In the genomic region with DNA sequence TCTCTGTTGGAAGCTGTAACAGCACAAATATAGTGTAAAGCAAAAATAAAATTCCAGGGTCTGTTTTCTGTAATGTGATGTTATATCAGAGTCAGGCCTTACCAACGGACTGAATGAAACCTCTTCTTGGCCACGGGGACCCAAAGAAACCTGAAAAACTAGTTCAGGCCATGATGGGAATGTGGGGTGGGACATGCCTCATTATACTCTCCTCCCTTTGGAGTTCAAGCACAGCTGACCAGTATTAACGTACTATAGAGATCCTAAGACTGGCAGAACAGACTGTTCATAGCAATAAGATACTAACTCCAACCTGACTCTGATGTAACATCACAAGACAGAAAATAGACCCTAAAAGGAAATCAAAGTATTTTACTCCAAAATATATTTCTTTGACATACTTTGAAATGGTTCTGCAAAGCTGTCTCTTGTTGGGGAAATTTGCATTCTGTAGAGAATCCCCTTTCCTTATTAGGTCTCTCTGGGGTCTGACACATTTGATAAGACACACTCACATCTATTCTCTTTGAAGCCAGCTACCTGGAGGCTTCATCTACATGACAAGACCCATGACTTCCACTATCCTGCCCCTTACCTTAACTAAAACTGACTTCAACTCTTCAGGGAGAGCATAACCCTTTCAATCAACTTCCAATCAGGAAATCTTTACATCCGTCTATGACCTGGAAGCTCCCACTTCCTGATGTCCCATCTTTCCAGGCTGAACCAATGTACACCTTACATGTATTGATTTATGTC, we compare ENCODE assay signal across 25 cellular contexts.
"Had no signal": no experiment of that assay in that cellular context is flagged by ENCODE, and none has a peak within 500 bp of the region (broad histone marks: within the 10 kb centered on the region; RNA-seq: fewer than 3 reads in every experiment).

No MANE protein-coding gene starts in this region.

- H3K36me3 ChIP-seq: esophagus squamous epithelium, heart right ventricle, ovary, right lobe of liver, tibial nerve, uterus, WERI-Rb-1 had no signal

- H3K36me3 Mint-ChIP-seq: activated naive CD4-positive, alpha-beta T cell treated with anti-CD3 and anti-CD28 coated beads, Interleukin-2, amount 50 U/mL, for 24 hours; mesothelial cell of epicardium; naive B cell had no signal

- H3K4me1 Mint-ChIP-seq: activated CD4-positive, alpha-beta T cell treated with anti-CD3 and anti-CD28 coated beads, Interleukin-2, amount 10 ng/mL, durations not matched to agents 7 days and 5 days; activated naive CD4-positive, alpha-beta T cell treated with anti-CD3 and anti-CD28 coated beads, Interleukin-2, amount 50 U/mL, for 24 hours; central memory CD8-positive, alpha-beta T cell; naive B cell had no signal

- H3K27ac ChIP-seq: epithelial cell of prostate, esophagus squamous epithelium, heart right ventricle, ovary, right lobe of liver, tibial nerve, uterus, WERI-Rb-1 had no signal

- H3K4me3 ChIP-seq: esophagus squamous epithelium, heart right ventricle, ovary, right lobe of liver, tibial nerve, uterus had no signal

- H3K4me1 ChIP-seq: esophagus squamous epithelium, heart right ventricle, right lobe of liver, tibial nerve, uterus had no signal

- DNase-seq: activated CD4-positive, alpha-beta T cell treated with anti-CD3 and anti-CD28 coated beads, Interleukin-2, amount 10 ng/mL, durations not matched to agents 7 days and 5 days; activated CD4-positive, CD25-positive, alpha-beta regulatory T cell treated with anti-CD3 and anti-CD28 coated beads, Interleukin-2, amount 50 U/mL, for 72 hours; activated CD8-positive, alpha-beta T cell treated with anti-CD3 and anti-CD28 coated beads for 36 hours; activated T-cell treated with anti-CD3 and anti-CD28 coated beads, Interleukin-2, amount 50 U/mL, for 48 hours; esophagus squamous epithelium; foreskin melanocyte; heart right ventricle; islet precursor cell; mammary epithelial cell; naive B cell; ovary; right lobe of liver; stimulated activated CD4-positive, alpha-beta T cell treated with anti-CD3 and anti-CD28 coated beads, Interleukin-2, amount 100 ng/mL, for 48 hours; stimulated activated naive CD4-positive, alpha-beta T cell treated with Interleukin-2 at 50 U/mL for 16 hours; T1000; uterus; WERI-Rb-1 had no signal

- H3K27me3 ChIP-seq: esophagus squamous epithelium, heart right ventricle, ovary, right lobe of liver, tibial nerve, uterus had no signal

- H3K9me3 ChIP-seq: esophagus squamous epithelium, ovary, right lobe of liver, tibial nerve, uterus had no signal

- H3K4me3 Mint-ChIP-seq: activated CD4-positive, alpha-beta T cell treated with anti-CD3 and anti-CD28 coated beads, Interleukin-2, amount 10 ng/mL, durations not matched to agents 7 days and 5 days; activated CD8-positive, alpha-beta T cell treated with anti-CD3 and anti-CD28 coated beads for 36 hours; activated naive CD4-positive, alpha-beta T cell treated with anti-CD3 and anti-CD28 coated beads, Interleukin-2, amount 50 U/mL, for 24 hours; central memory CD8-positive, alpha-beta T cell; dendritic cell treated with granulocyte-macrophage colony-stimulating factor and Interleukin-4, amounts not matched to agents 40 ng/mL and 50 ng/mL, for 4 days; mesothelial cell of epicardium; naive B cell had no signal

- H3K27ac Mint-ChIP-seq: activated CD4-positive, alpha-beta T cell treated with anti-CD3 and anti-CD28 coated beads, Interleukin-2, amount 10 ng/mL, durations not matched to agents 7 days and 5 days; activated CD8-positive, alpha-beta T cell treated with anti-CD3 and anti-CD28 coated beads for 36 hours; activated naive CD4-positive, alpha-beta T cell treated with anti-CD3 and anti-CD28 coated beads, Interleukin-2, amount 50 U/mL, for 24 hours; activated T-helper 2 cell treated with anti-CD3 and anti-CD28 coated beads, Interferon-gamma antibody, Interleukin-2, Interleukin-4, amounts not matched to agents 10 μg/mL and 5 μg/mL and 100 μg/mL, durations not matched to agents 14 hours and 24 hours and 36 hours; dendritic cell treated with granulocyte-macrophage colony-stimulating factor and Interleukin-4, amounts not matched to agents 40 ng/mL and 50 ng/mL, for 4 days; mesothelial cell of epicardium; naive B cell; progenitor cell of endocrine pancreas had no signal

- H3K9me3 Mint-ChIP-seq: activated naive CD4-positive, alpha-beta T cell treated with anti-CD3 and anti-CD28 coated beads, Interleukin-2, amount 50 U/mL, for 24 hours had no signal

- H3K27me3 Mint-ChIP-seq: activated CD4-positive, alpha-beta T cell treated with anti-CD3 and anti-CD28 coated beads, Interleukin-2, amount 10 ng/mL, durations not matched to agents 7 days and 5 days; activated CD8-positive, alpha-beta T cell treated with anti-CD3 and anti-CD28 coated beads for 36 hours; activated naive CD4-positive, alpha-beta T cell treated with anti-CD3 and anti-CD28 coated beads, Interleukin-2, amount 50 U/mL, for 24 hours; central memory CD8-positive, alpha-beta T cell; dendritic cell treated with granulocyte-macrophage colony-stimulating factor and Interleukin-4, amounts not matched to agents 40 ng/mL and 50 ng/mL, for 4 days; naive B cell; progenitor cell of endocrine pancreas had no signal
